Comparison of ENCODE assay signal across 1 cellular context in the genomic region with DNA sequence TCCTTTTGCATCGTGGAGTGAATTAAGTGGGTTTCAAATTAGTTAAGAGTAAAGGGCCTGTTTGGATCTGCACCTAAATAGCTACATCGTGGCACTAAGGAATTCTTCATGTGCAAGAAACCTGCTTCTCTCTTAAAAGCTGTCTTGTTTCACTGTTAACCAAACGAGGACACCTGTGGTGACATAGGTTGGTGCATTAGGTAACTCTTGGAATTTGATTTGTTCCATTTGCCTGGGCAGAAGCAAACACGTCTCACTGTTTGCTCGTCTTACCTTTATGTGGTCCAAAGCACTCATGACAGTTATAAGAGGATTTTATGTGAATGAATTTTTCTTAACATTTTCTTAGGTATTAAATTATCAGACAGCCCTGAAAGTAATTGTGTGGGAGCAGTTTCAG.
TF ChIP-seq lines count a peak whose summit lies in the region.

No MANE protein-coding gene starts in this region.

TF ChIP-seq in HepG2, 621 proteins besides CTCF, POLR2A, EP300 and RAD21:
- TF ChIP-seq ZFP82 (CRISPR knock-in tag; IDR thresholded peaks at IDR 0.05; ENCODE audit: borderline replicate concordance) (no peak), RORA (CRISPR knock-in tag; IDR thresholded peaks at IDR 0.05) (no peak), ZNF230 (CRISPR knock-in tag; IDR thresholded peaks at IDR 0.05) (no peak), ZNF282 (IDR thresholded peaks at IDR 0.05; ENCODE audit: partially characterized antibody) (no peak), GABPB1 (CRISPR knock-in tag; IDR thresholded peaks at IDR 0.05) (no peak), SOX13 (IDR thresholded peaks at IDR 0.05) (no peak), SOX13 (CRISPR knock-in tag; conservative IDR thresholded peaks at IDR 0.05 in 1 of 2, IDR thresholded peaks at IDR 0.05 in 1 of 2) (no peak), ZNF652 (CRISPR knock-in tag; IDR thresholded peaks at IDR 0.05; ENCODE audit: borderline replicate concordance, low read depth) (no peak), ZEB1 (IDR thresholded peaks at IDR 0.05; ENCODE audit: insufficient replicate concordance, low read depth) (no peak), GTF2F1 (IDR thresholded peaks at IDR 0.05; ENCODE audit: low read length) (no peak), GLI4 (CRISPR knock-in tag; IDR thresholded peaks at IDR 0.05; ENCODE audit: borderline replicate concordance) (no peak), PHF21A (CRISPR knock-in tag; IDR thresholded peaks at IDR 0.05) (no peak), JARID2 (CRISPR knock-in tag; IDR thresholded peaks at IDR 0.05; ENCODE audit: insufficient replicate concordance) (no peak), RBM22 (optimal IDR thresholded peaks at IDR 0.05; ENCODE audit: low read length) (no peak), HOXA9 (CRISPR knock-in tag; IDR thresholded peaks at IDR 0.05; ENCODE audit: borderline replicate concordance) (no peak), CREB3 (CRISPR knock-in tag; IDR thresholded peaks at IDR 0.05) (no peak), KLF6 (CRISPR knock-in tag; IDR thresholded peaks at IDR 0.05) (no peak)
- TF ChIP-seq, protein P1, sequence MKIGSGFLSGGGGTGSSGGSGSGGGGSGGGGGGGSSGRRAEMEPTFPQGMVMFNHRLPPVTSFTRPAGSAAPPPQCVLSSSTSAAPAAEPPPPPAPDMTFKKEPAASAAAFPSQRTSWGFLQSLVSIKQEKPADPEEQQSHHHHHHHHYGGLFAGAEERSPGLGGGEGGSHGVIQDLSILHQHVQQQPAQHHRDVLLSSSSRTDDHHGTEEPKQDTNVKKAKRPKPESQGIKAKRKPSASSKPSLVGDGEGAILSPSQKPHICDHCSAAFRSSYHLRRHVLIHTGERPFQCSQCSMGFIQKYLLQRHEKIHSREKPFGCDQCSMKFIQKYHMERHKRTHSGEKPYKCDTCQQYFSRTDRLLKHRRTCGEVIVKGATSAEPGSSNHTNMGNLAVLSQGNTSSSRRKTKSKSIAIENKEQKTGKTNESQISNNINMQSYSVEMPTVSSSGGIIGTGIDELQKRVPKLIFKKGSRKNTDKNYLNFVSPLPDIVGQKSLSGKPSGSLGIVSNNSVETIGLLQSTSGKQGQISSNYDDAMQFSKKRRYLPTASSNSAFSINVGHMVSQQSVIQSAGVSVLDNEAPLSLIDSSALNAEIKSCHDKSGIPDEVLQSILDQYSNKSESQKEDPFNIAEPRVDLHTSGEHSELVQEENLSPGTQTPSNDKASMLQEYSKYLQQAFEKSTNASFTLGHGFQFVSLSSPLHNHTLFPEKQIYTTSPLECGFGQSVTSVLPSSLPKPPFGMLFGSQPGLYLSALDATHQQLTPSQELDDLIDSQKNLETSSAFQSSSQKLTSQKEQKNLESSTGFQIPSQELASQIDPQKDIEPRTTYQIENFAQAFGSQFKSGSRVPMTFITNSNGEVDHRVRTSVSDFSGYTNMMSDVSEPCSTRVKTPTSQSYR (CRISPR knock-in tag; IDR thresholded peaks at IDR 0.05; ENCODE audit: borderline replicate concordance), result no peak
TF ChIP-seq in HepG2: peak in this region for 0.
